8 cellular contexts compared by ENCODE assay signal in the genomic region with DNA sequence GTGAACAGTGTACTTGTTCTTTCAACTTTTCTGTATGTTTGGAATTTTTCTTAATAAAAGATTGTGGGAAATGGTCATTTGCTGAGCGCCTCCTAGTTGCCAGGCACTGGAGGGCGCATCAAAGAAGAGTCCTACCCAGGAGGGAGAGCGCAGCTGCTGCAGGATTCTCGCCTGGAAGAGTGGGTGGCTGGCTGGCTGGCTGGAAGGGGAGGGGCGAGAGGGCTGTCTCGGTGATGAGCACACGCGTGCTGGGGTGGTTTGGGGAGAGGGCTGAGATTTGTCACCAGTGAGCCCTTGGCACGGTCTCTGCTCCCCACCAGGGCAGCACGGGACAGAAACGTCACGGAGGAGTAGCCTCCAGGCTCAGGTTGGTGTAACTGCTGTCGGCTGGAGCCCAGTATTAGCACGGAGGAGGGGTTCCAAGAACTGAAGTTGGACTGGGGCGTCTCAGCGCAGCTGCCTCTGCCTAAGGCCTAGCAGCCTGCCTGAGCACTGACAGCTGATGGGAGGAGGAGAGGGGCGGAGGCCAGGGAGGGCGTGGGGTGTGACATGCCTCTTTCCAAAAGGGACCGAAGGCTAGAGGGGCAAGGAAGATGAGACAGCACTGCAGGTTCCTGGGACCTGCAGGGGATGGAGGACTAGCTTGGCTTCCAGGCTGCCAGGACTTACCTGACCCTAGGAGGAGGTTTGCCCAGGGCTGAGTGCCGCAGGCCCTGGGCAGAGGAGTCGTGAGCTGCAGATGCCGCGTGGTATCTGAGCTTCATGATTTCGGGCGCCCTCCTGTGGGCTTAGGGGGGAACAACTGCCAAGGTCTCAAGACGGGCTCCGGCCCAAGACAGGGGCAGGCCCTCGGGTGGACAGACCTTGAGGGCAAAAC. TPM values are rescaled to one million over a fixed set of nuclear protein-coding genes. Genes with fewer than 3 reads are reported as not detected.
A peak's percentile ranks its signal among the peaks of the same experiment; 100 is the strongest.
DNase-seq lines count a peak whose midpoint lies in the region; ATAC-seq, FAIRE-seq and TF ChIP-seq lines count a peak whose summit lies in the region.

No MANE protein-coding gene starts in this region.

- no peaks in the 10 kb centered on the region for H3K27me3 ChIP-seq in HepG2 (ENCODE audit: control insufficient read depth in 1 of 2, insufficient read depth in 2 of 2, low read length in 2 of 2)

- H3K4me2 ChIP-seq in HepG2 (ENCODE audit: low read depth, low read length) = peak overlapping the region; percentile 85

- in situ Hi-C loops in HepG2 (cut with HindIII; ENCODE audit: extremely low pct_ligation_motif_present, low pct_unique_long_range_greater_than_20kb) = no loop called here

- H3K4me1 ChIP-seq in HepG2 (ENCODE audit: insufficient read depth, low read length) = peaks cover 53% of the 10 kb centered on the region

- POLR2A ChIA-PET in HepG2 (lab: Yijun Ruan, JAX) = interaction anchor here (0.5 to 3.9 kb wide), 9 partner anchors 8 to 225 kb away, joined by 3 to 30 read pairs (median 5); a partner anchor contains a TSS

- peak; percentile 31 to 42; a peak in 2 of 4 replicates for TF ChIP-seq POLR2A in HepG2 (IDR thresholded peaks at IDR 0.05; ENCODE audit: insufficient read depth in 1 of 2, low read depth in 2 of 2, low read length in 2 of 2)

- FAIRE-seq in HepG2 (lab: Jason Lieb, UNC) = peak; percentile 95

- WGBS in HepG2 (ENCODE audit: low lambda C conversion rate) = 17% methylated on average over 21 of the region's 28 CpGs

- peaks cover 19 to 22% of the 10 kb centered on the region in 2 experiments for H3K36me3 ChIP-seq in HepG2 (replicated peaks in 1 of 2; ENCODE audit: control insufficient read depth in 1 of 2, insufficient read depth in 2 of 2, low read length in 2 of 2)

- H3K27ac ChIP-seq in coronary artery = peak overlapping the region; percentile 64 to 89
- peak overlapping the region; percentile 15 for H3K27ac ChIP-seq in HepG2 (ENCODE audit: extremely low read length, insufficient read depth, low read length)

- TF ChIP-seq CTCF in coronary artery (IDR thresholded peaks at IDR 0.05) = peak; percentile 90
- peak; percentile 98 for TF ChIP-seq CTCF in HepG2 (CRISPR knock-in tag; IDR thresholded peaks at IDR 0.05)

- DNase-seq in AML-193 (lab: John Stamatoyannopoulos, UW) = peak; percentile 67 to 82
- DNase-seq in NCI-H510A (lab: John Stamatoyannopoulos, UW) = peak; percentile 62
- peak; percentile 89 for DNase-seq in activated CD4-positive, alpha-beta T cell treated with anti-CD3 and anti-CD28 coated beads for 48 hours
- peak; percentile 94 for DNase-seq in coronary artery (ENCODE audit: low spot score)
- DNase-seq in HepG2 (ENCODE audit: low spot score) = peak; percentile 80
- peak; percentile 80 for DNase-seq in stimulated activated CD4-positive, alpha-beta T cell treated with anti-CD3 and anti-CD28 coated beads, Interleukin-2, amount 100 ng/mL, for 48 hours

- CTCF ChIA-PET in HepG2 (lab: Yijun Ruan, JAX; ENCODE audit: low intra/inter-chr PET ratio, low total read pairs) = interaction anchor here (0.9 to 2.0 kb wide), 2 partner anchors 113 to 114 kb away, joined by 3 to 11 read pairs; a partner anchor contains a TSS

- peak overlapping the region; percentile 42 for H3K9ac ChIP-seq in HepG2 (ENCODE audit: insufficient read depth, low read depth, low read length)

- H4K20me1 ChIP-seq in HepG2 (ENCODE audit: insufficient read depth, low read length) = no peaks in the 10 kb centered on the region

- peak; percentile 95 for TF ChIP-seq RAD21 in HepG2 (CRISPR knock-in tag; IDR thresholded peaks at IDR 0.05)

- ATAC-seq in GM19043 (IDR thresholded peaks at IDR 0.05; ENCODE audit: low read depth, unreplicated experiment) = peak; percentile 74
- peak; percentile 73 for ATAC-seq in HG03354 (IDR thresholded peaks at IDR 0.05; ENCODE audit: poor library complexity, severe bottlenecking, unreplicated experiment)
- ATAC-seq in HepG2 = peak; percentile 65

- intact Hi-C loops in HepG2 (cut with micrococcal nuclease; ENCODE audit: unreplicated experiment) = loop anchor here (1.0 to 2.0 kb wide), 3 partner anchors 40 to 174 kb away; no protein-coding TSS in a partner anchor

- H3K79me2 ChIP-seq in HepG2 (ENCODE audit: insufficient read depth, low read length) = peaks cover 2% of the 10 kb centered on the region

- TF ChIP-seq EP300 in HepG2 (IDR thresholded peaks at IDR 0.05; ENCODE audit: low read depth in 2 of 2, low read length in 2 of 2) (no peak), HepG2 (CRISPR knock-in tag; IDR thresholded peaks at IDR 0.05; ENCODE audit: borderline replicate concordance) (no peak)

- H2AFZ ChIP-seq in HepG2 (ENCODE audit: low read length) = no peak overlapping the region

- H3K4me3 ChIP-seq in coronary artery = peak overlapping the region; percentile 59
- H3K4me3 ChIP-seq in HepG2 (replicated peaks in 1 of 3; ENCODE audit: insufficient read depth in 1 of 3, low read depth in 2 of 3, low read length in 3 of 3) = peak overlapping the region; percentile 32 to 71 (median 48)

- BruUV-seq in HepG2 (replicated peaks; lab: Mats Ljungman, UMichigan) = no TSS peak

- H3K9me3 ChIP-seq in HepG2 (ENCODE audit: low read length) = no peaks in the 10 kb centered on the region

TF ChIP-seq in HepG2, 621 proteins besides CTCF, POLR2A, EP300 and RAD21 (continues in another document):
- TF ChIP-seq PITX1 (CRISPR knock-in tag; IDR thresholded peaks at IDR 0.05) (0 out of 2 replicates have a peak, but pooled peaks have one; percentile 17), ZNF737 (CRISPR knock-in tag; IDR thresholded peaks at IDR 0.05; ENCODE audit: borderline replicate concordance) (no peak), NBN (conservative IDR thresholded peaks at IDR 0.05) (no peak), RFX1 (IDR thresholded peaks at IDR 0.05) (no peak), NFYB (CRISPR knock-in tag; IDR thresholded peaks at IDR 0.05) (no peak)
- TF ChIP-seq, protein P1, sequence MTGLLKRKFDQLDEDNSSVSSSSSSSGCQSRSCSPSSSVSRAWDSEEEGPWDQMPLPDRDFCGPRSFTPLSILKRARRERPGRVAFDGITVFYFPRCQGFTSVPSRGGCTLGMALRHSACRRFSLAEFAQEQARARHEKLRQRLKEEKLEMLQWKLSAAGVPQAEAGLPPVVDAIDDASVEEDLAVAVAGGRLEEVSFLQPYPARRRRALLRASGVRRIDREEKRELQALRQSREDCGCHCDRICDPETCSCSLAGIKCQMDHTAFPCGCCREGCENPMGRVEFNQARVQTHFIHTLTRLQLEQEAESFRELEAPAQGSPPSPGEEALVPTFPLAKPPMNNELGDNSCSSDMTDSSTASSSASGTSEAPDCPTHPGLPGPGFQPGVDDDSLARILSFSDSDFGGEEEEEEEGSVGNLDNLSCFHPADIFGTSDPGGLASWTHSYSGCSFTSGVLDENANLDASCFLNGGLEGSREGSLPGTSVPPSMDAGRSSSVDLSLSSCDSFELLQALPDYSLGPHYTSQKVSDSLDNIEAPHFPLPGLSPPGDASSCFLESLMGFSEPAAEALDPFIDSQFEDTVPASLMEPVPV (CRISPR knock-in tag; IDR thresholded peaks at IDR 0.05) = peak; percentile 63; the same call in 1 of the 2 replicates

RNA-seq across cellular contexts. Expression of a gene that starts 5.7 kb away (rescaled TPM):
- total RNA-seq in HepG2 (2016; rRNA removed; fragmentation: Illumina TruSeq; extraction: Trizol) = 9.1 and 9.3 TPM in 2 replicates
- 0.62 and 0.71 TPM in 2 replicates for total RNA-seq in HepG2 (2016; cell fraction: cytosol; rRNA removed; fragmentation: Illumina TruSeq; extraction: Trizol; ENCODE audit: low read depth)
- total RNA-seq in HepG2 (2016; cell fraction: insoluble cytoplasmic fraction; rRNA removed; fragmentation: Illumina TruSeq; extraction: Trizol) = 8.4 and 10.2 TPM in 2 replicates
- 1.7 and 2.0 TPM in 2 replicates for total RNA-seq in HepG2 (2016; cell fraction: membrane; rRNA removed; fragmentation: Illumina TruSeq; extraction: Trizol)
- 7.0 and 9.0 TPM in 2 replicates for total RNA-seq in HepG2 (2016; cell fraction: nucleus; rRNA removed; fragmentation: Illumina TruSeq; extraction: Trizol)
- polyA plus RNA-seq in HepG2 (2011; rRNA removed) = 9.8 and 12.1 TPM in 2 replicates
- polyA plus RNA-seq in HepG2 (2011; cell fraction: cytosol; rRNA removed) = 7.9 and 13.1 TPM in 2 replicates
- 32.0 and 36.9 TPM in 2 replicates for polyA plus RNA-seq in HepG2 (2011; cell fraction: nucleus; rRNA removed)
- polyA plus RNA-seq in HepG2 (2012) = 5.5 and 7.8 TPM in 2 replicates
- 0.62 and 0.71 TPM in 2 replicates for polyA plus RNA-seq in HepG2 (2016; cell fraction: cytosol; fragmentation: Illumina TruSeq; extraction: Trizol; ENCODE audit: low read depth)
- 7.5 and 8.7 TPM in 2 replicates for polyA plus RNA-seq in HepG2 (2016; cell fraction: insoluble cytoplasmic fraction; fragmentation: Illumina TruSeq; extraction: Trizol; ENCODE audit: low read depth)
- 1.4 and 1.6 TPM in 2 replicates for polyA plus RNA-seq in HepG2 (2016; cell fraction: membrane; fragmentation: Illumina TruSeq; extraction: Trizol; ENCODE audit: low read depth)
- 12.5 and 13.2 TPM in 2 replicates for polyA plus RNA-seq in HepG2 (2016; cell fraction: nucleus; fragmentation: Illumina TruSeq; extraction: Trizol; ENCODE audit: insufficient read depth, low read depth)
- polyA minus RNA-seq in HepG2 (2011; rRNA and poly(A)+ RNA removed; ENCODE audit: low replicate concordance) = 0.56 and 16.0 TPM in 2 replicates
- 5.1 and 5.6 TPM in 2 replicates for polyA minus RNA-seq in HepG2 (2011; cell fraction: cytosol; rRNA and poly(A)+ RNA removed)
- polyA minus RNA-seq in HepG2 (2011; cell fraction: nucleus; rRNA and poly(A)+ RNA removed) = 11.2 and 12.2 TPM in 2 replicates

RNA-seq across cellular contexts. Expression of a gene that starts 37.4 kb away (rescaled TPM):
- total RNA-seq in HepG2 (2016; rRNA removed; fragmentation: Illumina TruSeq; extraction: Trizol) = 14.0 and 18.8 TPM in 2 replicates
- total RNA-seq in HepG2 (2016; cell fraction: cytosol; rRNA removed; fragmentation: Illumina TruSeq; extraction: Trizol; ENCODE audit: low read depth) = 2.3 TPM in 2 replicates
- total RNA-seq in HepG2 (2016; cell fraction: insoluble cytoplasmic fraction; rRNA removed; fragmentation: Illumina TruSeq; extraction: Trizol) = 13.8 and 20.4 TPM in 2 replicates
- total RNA-seq in HepG2 (2016; cell fraction: membrane; rRNA removed; fragmentation: Illumina TruSeq; extraction: Trizol) = 8.4 and 9.4 TPM in 2 replicates
- 13.2 and 13.5 TPM in 2 replicates for total RNA-seq in HepG2 (2016; cell fraction: nucleus; rRNA removed; fragmentation: Illumina TruSeq; extraction: Trizol)
- 6.6 and 8.3 TPM in 2 replicates for polyA plus RNA-seq in HepG2 (2011; rRNA removed)
- polyA plus RNA-seq in HepG2 (2011; cell fraction: cytosol; rRNA removed) = 3.6 and 6.5 TPM in 2 replicates
- polyA plus RNA-seq in HepG2 (2011; cell fraction: nucleus; rRNA removed) = 4.8 TPM in 2 replicates
- polyA plus RNA-seq in HepG2 (2012) = 9.9 and 11.6 TPM in 2 replicates
- 0.85 and 1.1 TPM in 2 replicates for polyA plus RNA-seq in HepG2 (2016; cell fraction: cytosol; fragmentation: Illumina TruSeq; extraction: Trizol; ENCODE audit: low read depth)
- polyA plus RNA-seq in HepG2 (2016; cell fraction: insoluble cytoplasmic fraction; fragmentation: Illumina TruSeq; extraction: Trizol; ENCODE audit: low read depth) = 14.9 and 16.4 TPM in 2 replicates
- polyA plus RNA-seq in HepG2 (2016; cell fraction: membrane; fragmentation: Illumina TruSeq; extraction: Trizol; ENCODE audit: low read depth) = 3.1 and 3.8 TPM in 2 replicates
- polyA plus RNA-seq in HepG2 (2016; cell fraction: nucleus; fragmentation: Illumina TruSeq; extraction: Trizol; ENCODE audit: insufficient read depth, low read depth) = 13.5 and 13.6 TPM in 2 replicates
- polyA minus RNA-seq in HepG2 (2011; rRNA and poly(A)+ RNA removed; ENCODE audit: low replicate concordance) = 9.0 and 12.5 TPM in 2 replicates
- polyA minus RNA-seq in HepG2 (2011; cell fraction: cytosol; rRNA and poly(A)+ RNA removed) = 14.7 and 14.8 TPM in 2 replicates
- 12.1 and 16.3 TPM in 2 replicates for polyA minus RNA-seq in HepG2 (2011; cell fraction: nucleus; rRNA and poly(A)+ RNA removed)

Comparison
In these comparisons a context has a peak if more than half of its experiments do, and no peak if none do; other contexts are left out.
1. Peak in every context shown above with its lines: DNase-seq, ATAC-seq, H3K4me3 ChIP-seq and H3K27ac ChIP-seq.